ENCODE assay signal across 13 cellular contexts in genomic region chr6:132964101-132964867, GRCh38.
A peak's percentile ranks its signal among the peaks of the same experiment; 100 is the strongest.
DNase-seq lines count a peak whose midpoint lies in the region; ATAC-seq and TF ChIP-seq lines count a peak whose summit lies in the region.
"Had no signal": no experiment of that assay in that cellular context is flagged by ENCODE, and none has a peak within 500 bp of the region (broad histone marks: within the 10 kb centered on the region; RNA-seq: fewer than 3 reads in every experiment).

No MANE protein-coding gene starts in this region.

- no peak for ATAC-seq in GM21381 (IDR thresholded peaks at IDR 0.05; ENCODE audit: unreplicated experiment)

- no peak for TF ChIP-seq CTCF in choroid plexus epithelial cell (conservative IDR thresholded peaks at IDR 0.05; ENCODE audit: low read depth, low read length)
- no peak for TF ChIP-seq CTCF in retinal pigment epithelial cell (conservative IDR thresholded peaks at IDR 0.05; ENCODE audit: low read depth, low read length)

- DNase-seq in DMS153 (lab: John Stamatoyannopoulos, UW) = peak; percentile 57
- DNase-seq in DMS153 treated with DMSO at 0.1 percent for 48 hours (lab: John Stamatoyannopoulos, UW; ENCODE audit: unreplicated experiment) = no peak
- peak; percentile 49 to 80 for DNase-seq in NCI-H446 (lab: John Stamatoyannopoulos, UW)
- peak; percentile 85 for DNase-seq in choroid plexus epithelial cell (ENCODE audit: low read depth)
- peak; percentile 54 for DNase-seq in retinal pigment epithelial cell (ENCODE audit: low read depth)
- no peak for DNase-seq in AG08395 (ENCODE audit: low spot score)
- DNase-seq in NCI-H1694 (lab: John Stamatoyannopoulos, UW) = no peak
- DNase-seq: 8988T; activated T-cell treated with anti-CD3 and anti-CD28 coated beads, Interleukin-2, amount 50 U/mL, for 48 hours; H9; Karpas-422 had no signal

- H3K4me3 ChIP-seq in choroid plexus epithelial cell (ENCODE audit: low read depth, low read length) = no peak overlapping the region
- no peak overlapping the region for H3K4me3 ChIP-seq in retinal pigment epithelial cell (ENCODE audit: low read length)
- H3K4me3 ChIP-seq: SJSA1 had no signal

Comparison
In these comparisons a context has a peak if more than half of its experiments do, and no peak if none do; other contexts are left out.
1. DNase-seq: peak in DMS153 (single experiment), NCI-H446 (2 of 2), choroid plexus epithelial cell (single experiment) and retinal pigment epithelial cell (single experiment); none in DMS153 treated with DMSO at 0.1 percent for 48 hours (single experiment), AG08395 (single experiment) and NCI-H1694 (single experiment).